19 cellular contexts compared by ENCODE assay signal in genomic region chr1:244296010-244296409, GRCh38.
"Had no signal": no experiment of that assay in that cellular context is flagged by ENCODE, and none has a peak within 500 bp of the region (broad histone marks: within the 10 kb centered on the region; RNA-seq: fewer than 3 reads in every experiment).

No MANE protein-coding gene starts in this region.

- H3K36me3 ChIP-seq: colonic mucosa, gastrocnemius medialis, heart left ventricle, lower lobe of right lung, tibial nerve, uterus had no signal

- H3K9me3 ChIP-seq: colonic mucosa, gastrocnemius medialis, heart left ventricle, lower lobe of right lung, tibial nerve, uterus had no signal

- H3K27ac Mint-ChIP-seq: activated CD8-positive, alpha-beta T cell treated with anti-CD3 and anti-CD28 coated beads for 36 hours; activated naive CD4-positive, alpha-beta T cell treated with anti-CD3 and anti-CD28 coated beads, Interleukin-2, amount 50 U/mL, for 72 hours; activated T-cell treated with anti-CD3 and anti-CD28 coated beads, Interleukin-2, amount 50 U/mL, for 72 hours; WTC11 had no signal

- H3K27me3 Mint-ChIP-seq: activated CD8-positive, alpha-beta T cell treated with anti-CD3 and anti-CD28 coated beads for 36 hours had no signal

- DNase-seq: activated CD4-positive, alpha-beta T cell treated with anti-CD3 and anti-CD28 coated beads for 48 hours; activated CD8-positive, alpha-beta T cell treated with anti-CD3 and anti-CD28 coated beads for 36 hours; activated gamma-delta T cell; activated T-cell treated with anti-CD3 and anti-CD28 coated beads, Interleukin-2, amount 50 U/mL, for 72 hours; colonic mucosa; effector CD8-positive, alpha-beta T cell; gastrocnemius medialis; heart left ventricle; left colon; lower lobe of right lung; stimulated activated CD4-positive, alpha-beta T cell treated with anti-CD3 and anti-CD28 coated beads, Interleukin-15, amount 100 ng/mL, for 24 hours; stimulated activated CD4-positive, alpha-beta T cell treated with anti-CD3 and anti-CD28 coated beads, Interleukin-4, amount 100 ng/mL, for 1 hour; stimulated activated naive CD4-positive, alpha-beta T cell; T-helper 2 cell; uterus had no signal

- H3K36me3 Mint-ChIP-seq: activated naive CD4-positive, alpha-beta T cell treated with anti-CD3 and anti-CD28 coated beads, Interleukin-2, amount 50 U/mL, for 72 hours; WTC11 had no signal

- H3K4me3 Mint-ChIP-seq: activated CD8-positive, alpha-beta T cell treated with anti-CD3 and anti-CD28 coated beads for 36 hours; activated T-cell treated with anti-CD3 and anti-CD28 coated beads, Interleukin-2, amount 50 U/mL, for 72 hours; WTC11 had no signal

- ATAC-seq: activated CD8-positive, alpha-beta T cell treated with anti-CD3 and anti-CD28 coated beads for 36 hours; activated naive CD4-positive, alpha-beta T cell treated with anti-CD3 and anti-CD28 coated beads, Interleukin-2, amount 50 U/mL, for 72 hours; activated T-cell treated with anti-CD3 and anti-CD28 coated beads, Interleukin-2, amount 50 U/mL, for 72 hours; gastrocnemius medialis; heart left ventricle; left colon; lower lobe of right lung; WTC11 had no signal

- H3K9me3 Mint-ChIP-seq: activated CD8-positive, alpha-beta T cell treated with anti-CD3 and anti-CD28 coated beads for 36 hours; activated naive CD4-positive, alpha-beta T cell treated with anti-CD3 and anti-CD28 coated beads, Interleukin-2, amount 50 U/mL, for 72 hours; activated T-cell treated with anti-CD3 and anti-CD28 coated beads, Interleukin-2, amount 50 U/mL, for 72 hours; WTC11 had no signal

- H3K4me1 ChIP-seq: colonic mucosa, gastrocnemius medialis, uterus had no signal

- H3K27ac ChIP-seq: colonic mucosa, epithelial cell of prostate, gastrocnemius medialis, lower lobe of right lung, tibial nerve, uterus had no signal

- H3K27me3 ChIP-seq: colonic mucosa, gastrocnemius medialis, heart left ventricle, tibial nerve, uterus had no signal

- H3K4me3 ChIP-seq: colonic mucosa, gastrocnemius medialis, heart left ventricle, lower lobe of right lung, tibial nerve, uterus had no signal
